In the genomic region with DNA sequence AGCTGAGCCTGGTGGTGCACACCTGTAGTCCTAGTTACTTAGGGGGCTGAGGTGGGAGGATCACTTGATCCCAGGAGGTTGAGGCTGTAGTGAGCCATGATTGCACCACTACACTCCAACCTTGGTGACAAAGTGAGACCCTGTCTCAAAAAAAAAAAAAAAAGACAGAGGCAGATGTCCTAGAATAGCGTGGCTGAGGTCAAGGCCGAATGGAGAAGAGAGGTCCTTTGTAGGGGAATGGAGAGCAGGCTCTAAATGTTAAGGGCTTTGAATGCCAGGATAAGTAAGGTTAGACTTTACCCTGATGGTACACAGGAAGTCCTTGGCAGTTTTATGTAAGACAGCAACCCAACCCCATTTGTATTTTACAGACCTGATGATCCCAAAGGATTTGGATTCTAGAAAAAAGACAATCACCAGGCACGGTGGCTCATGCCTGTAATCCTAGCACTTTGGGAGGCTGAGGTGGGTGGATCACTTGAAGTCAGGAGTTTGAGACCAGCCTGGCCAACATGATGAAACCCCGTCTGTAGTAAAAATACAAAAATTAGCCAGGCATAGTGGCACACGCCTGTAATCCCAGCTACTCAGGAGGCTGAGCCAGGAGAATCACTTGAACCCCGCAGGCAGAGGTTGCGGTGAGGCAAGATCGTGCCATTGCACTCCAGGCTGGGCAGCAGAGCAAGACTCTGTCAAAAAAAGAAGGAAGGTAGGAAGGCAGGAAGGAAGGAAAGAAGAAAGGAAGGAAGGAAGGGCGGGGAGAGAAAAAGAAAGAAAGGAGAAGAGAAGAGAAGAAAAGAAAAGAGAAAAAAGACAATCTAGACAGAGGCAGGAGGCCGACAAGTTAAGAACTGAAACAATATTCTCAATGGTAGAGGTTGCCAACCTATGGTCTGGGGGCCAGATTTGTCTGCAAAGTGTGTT, we compare ENCODE assay signal across 15 cellular contexts. TPM values are rescaled to one million over a fixed set of nuclear protein-coding genes. Genes with fewer than 3 reads are reported as not detected.
DNase-seq lines count a peak whose midpoint lies in the region; ATAC-seq, FAIRE-seq and TF ChIP-seq lines count a peak whose summit lies in the region.
"Had no signal": no experiment of that assay in that cellular context is flagged by ENCODE, and none has a peak within 500 bp of the region (broad histone marks: within the 10 kb centered on the region; RNA-seq: fewer than 3 reads in every experiment).

No MANE protein-coding gene starts in this region.

- no peak overlapping the region for H3K4me2 ChIP-seq in HepG2 (ENCODE audit: low read depth, low read length)
- H3K4me2 ChIP-seq in SU-DHL-6 (ENCODE audit: low read depth, low read length, poor library complexity, severe bottlenecking) = peak overlapping the region; percentile 41

- TF ChIP-seq CTCF in HepG2 (CRISPR knock-in tag; IDR thresholded peaks at IDR 0.05) (no peak), right lobe of liver (IDR thresholded peaks at IDR 0.05) (no peak), SU-DHL-6 (IDR thresholded peaks at IDR 0.05; ENCODE audit: insufficient read depth, low read length, poor library complexity, severe bottlenecking) (no peak)

- H3K27me3 ChIP-seq in HepG2 (ENCODE audit: control insufficient read depth in 1 of 2, insufficient read depth in 2 of 2, low read length in 2 of 2) = peaks cover 11 to 34% of the 10 kb centered on the region in 2 experiments
- no peaks in the 10 kb centered on the region for H3K27me3 ChIP-seq in right lobe of liver
- H3K27me3 ChIP-seq in SU-DHL-6 (ENCODE audit: low read length) = no peaks in the 10 kb centered on the region
- H3K27me3 ChIP-seq in iPS-20b (ENCODE audit: insufficient read depth, low read length) = no peaks in the 10 kb centered on the region

- H3K9me3 ChIP-seq in HepG2 (ENCODE audit: low read length) = no peaks in the 10 kb centered on the region
- no peaks in the 10 kb centered on the region for H3K9me3 ChIP-seq in right lobe of liver
- H3K9me3 ChIP-seq in SU-DHL-6 (ENCODE audit: insufficient read depth, low read length) = no peaks in the 10 kb centered on the region
- no peaks in the 10 kb centered on the region for H3K9me3 ChIP-seq in iPS-20b (ENCODE audit: insufficient read depth, low read depth, low read length)
- H3K9me3 ChIP-seq: tibial artery had no signal

- ATAC-seq in HepG2 (no peak), right lobe of liver (no peak)

- in situ Hi-C loops in HepG2 (cut with HindIII; ENCODE audit: extremely low pct_ligation_motif_present, low pct_unique_long_range_greater_than_20kb) = no loop called here

- BruUV-seq in HepG2 (replicated peaks; lab: Mats Ljungman, UMichigan) = no TSS peak

- intact Hi-C loops in HepG2 (cut with micrococcal nuclease; ENCODE audit: unreplicated experiment) = no loop called here
- intact Hi-C loops in right lobe of liver (cut with DNase I) = no loop called here

- no peak for TF ChIP-seq EP300 in HepG2 (IDR thresholded peaks at IDR 0.05; ENCODE audit: low read depth in 2 of 2, low read length in 2 of 2)
- no peak for TF ChIP-seq EP300 in HepG2 (CRISPR knock-in tag; IDR thresholded peaks at IDR 0.05; ENCODE audit: borderline replicate concordance)

- H3K27ac ChIP-seq in HepG2 (ENCODE audit: extremely low read length, insufficient read depth, low read length) (no peak overlapping the region), right lobe of liver (no peak overlapping the region), SU-DHL-6 (ENCODE audit: low read depth, low read length) (no peak overlapping the region), iPS-20b (ENCODE audit: low read length) (no peak overlapping the region)
- H3K27ac ChIP-seq: tibial artery had no signal

- no peaks in the 10 kb centered on the region for H3K9me2 ChIP-seq in SU-DHL-6 (replicated peaks; ENCODE audit: insufficient read depth, low read length)

- no peak for TF ChIP-seq RAD21 in HepG2 (CRISPR knock-in tag; IDR thresholded peaks at IDR 0.05)

- H3F3A ChIP-seq in SU-DHL-6 (ENCODE audit: insufficient read depth) = no peaks in the 10 kb centered on the region

- H4K20me1 ChIP-seq in HepG2 (ENCODE audit: insufficient read depth, low read length) (no peaks in the 10 kb centered on the region), SU-DHL-6 (ENCODE audit: low read depth, low read length) (no peaks in the 10 kb centered on the region)

- H3K79me2 ChIP-seq in HepG2 (ENCODE audit: insufficient read depth, low read length) = no peaks in the 10 kb centered on the region
- no peaks in the 10 kb centered on the region for H3K79me2 ChIP-seq in SU-DHL-6 (ENCODE audit: insufficient read depth, low read length)

- H3K36me3 ChIP-seq in HepG2 (replicated peaks in 1 of 2; ENCODE audit: control insufficient read depth in 1 of 2, insufficient read depth in 2 of 2, low read length in 2 of 2) (no peaks in the 10 kb centered on the region), right lobe of liver (no peaks in the 10 kb centered on the region), SU-DHL-6 (ENCODE audit: low read length) (no peaks in the 10 kb centered on the region), iPS-20b (ENCODE audit: insufficient read depth, low read depth, low read length) (peaks cover 19% of the 10 kb centered on the region; the same call in 1 of the 2 replicates)
- H3K36me3 ChIP-seq: tibial artery had no signal

- H3K4me1 ChIP-seq in HepG2 (ENCODE audit: insufficient read depth, low read length) (peaks cover 48% of the 10 kb centered on the region), right lobe of liver (peaks cover 0 to 4% (median 0%) of the 10 kb centered on the region in 4 donors), iPS-20b (ENCODE audit: insufficient read depth, low read length) (peaks cover 16% of the 10 kb centered on the region; the same call in 1 of the 2 replicates)

- H3K9ac ChIP-seq in HepG2 (ENCODE audit: insufficient read depth, low read depth, low read length) (no peak overlapping the region), SU-DHL-6 (ENCODE audit: low read length) (no peak overlapping the region), iPS-20b (ENCODE audit: low read depth, low read length) (peak overlapping the region; percentile 57; the same call in 1 of the 2 replicates)

- 27% methylated on average over 10 of the region's 10 CpGs for WGBS in HepG2 (ENCODE audit: low lambda C conversion rate)
- 77% methylated on average over 9 of the region's 10 CpGs for WGBS in right lobe of liver (ENCODE audit: insufficient coverage, low coverage, low lambda C conversion rate, missing lambda C conversion rate)

- no peak overlapping the region for H2AFZ ChIP-seq in HepG2 (ENCODE audit: low read length)
- no peak overlapping the region for H2AFZ ChIP-seq in SU-DHL-6 (ENCODE audit: low read depth, low read length, severe bottlenecking)

- TF ChIP-seq POLR2A in HepG2 (IDR thresholded peaks at IDR 0.05; ENCODE audit: insufficient read depth in 1 of 2, low read depth in 2 of 2, low read length in 2 of 2) = no peak
- no peak for TF ChIP-seq POLR2A in right lobe of liver (IDR thresholded peaks at IDR 0.05)

- POLR2A ChIA-PET in HepG2 (lab: Yijun Ruan, JAX) = interaction anchor here (0.7 kb wide), 1 partner anchor 11 kb away, joined by 3 read pairs; no protein-coding TSS in a partner anchor

- peak; percentile 12 for FAIRE-seq in HepG2 (lab: Jason Lieb, UNC)

- DNase-seq in HepG2 (ENCODE audit: low spot score) (peak; percentile 45), right lobe of liver (no peak), NCI-H2029 treated with DMSO at 0.1 percent for 48 hours (lab: John Stamatoyannopoulos, UW) (no peak), DMS79 (lab: John Stamatoyannopoulos, UW) (no peak), NCI-H748 treated with DMSO at 0.1 percent for 48 hours (lab: John Stamatoyannopoulos, UW) (no peak)
- DNase-seq in stimulated activated naive CD4-positive, alpha-beta T cell (lab: John Stamatoyannopoulos, UW) = no peak
- DNase-seq: aorta; dermis blood vessel endothelial cell; DMS79 treated with DMSO at 0.1 percent for 48 hours; NCI-H2029; SIG-M5; stimulated activated CD4-positive, alpha-beta T cell treated with anti-CD3 and anti-CD28 coated beads, Interleukin-15, amount 100 ng/mL, for 24 hours; tibial artery had no signal

- CTCF ChIA-PET in HepG2 (lab: Yijun Ruan, JAX; ENCODE audit: low intra/inter-chr PET ratio, low total read pairs) = no interaction called here

- no peak overlapping the region for H3K4me3 ChIP-seq in HepG2 (replicated peaks in 1 of 3; ENCODE audit: insufficient read depth in 1 of 3, low read depth in 2 of 3, low read length in 3 of 3)
- H3K4me3 ChIP-seq in right lobe of liver = no peak overlapping the region
- H3K4me3 ChIP-seq in SU-DHL-6 (ENCODE audit: insufficient read depth, low read length, poor library complexity, severe bottlenecking) = no peak overlapping the region
- H3K4me3 ChIP-seq in iPS-20b (ENCODE audit: low read length) = peak overlapping the region; percentile 56
- H3K4me3 ChIP-seq: tibial artery had no signal

TF ChIP-seq in HepG2, 621 proteins besides CTCF, POLR2A, EP300 and RAD21 (continues in another document):
- peak; percentile 47 for TF ChIP-seq HNF4A (CRISPR knock-in tag; IDR thresholded peaks at IDR 0.05)
- TF ChIP-seq ZNF746 (CRISPR knock-in tag; IDR thresholded peaks at IDR 0.05) = no peak
- TF ChIP-seq MYC (CRISPR knock-in tag; IDR thresholded peaks at IDR 0.05; ENCODE audit: borderline replicate concordance) = no peak

RNA-seq across cellular contexts. Expression of a gene that starts 2.1 kb away (rescaled TPM):
- total RNA-seq in HepG2 (2016; rRNA removed; fragmentation: Illumina TruSeq; extraction: Trizol) = 0.15 and 0.18 TPM in 2 replicates
- 0.09 TPM in 1 of 2 replicates, not detected in the other for total RNA-seq in HepG2 (2016; cell fraction: cytosol; rRNA removed; fragmentation: Illumina TruSeq; extraction: Trizol; ENCODE audit: low read depth)
- 0.19 and 0.25 TPM in 2 replicates for total RNA-seq in HepG2 (2016; cell fraction: insoluble cytoplasmic fraction; rRNA removed; fragmentation: Illumina TruSeq; extraction: Trizol)
- 0.22 and 0.28 TPM in 2 replicates for total RNA-seq in HepG2 (2016; cell fraction: membrane; rRNA removed; fragmentation: Illumina TruSeq; extraction: Trizol)
- total RNA-seq in HepG2 (2016; cell fraction: nucleus; rRNA removed; fragmentation: Illumina TruSeq; extraction: Trizol) = 0.13 and 0.16 TPM in 2 replicates
- 0.17 and 0.26 TPM in 2 replicates for polyA plus RNA-seq in HepG2 (2011; rRNA removed)
- 0.19 and 0.26 TPM in 2 replicates for polyA plus RNA-seq in HepG2 (2011; cell fraction: cytosol; rRNA removed)
- polyA plus RNA-seq in HepG2 (2011; cell fraction: nucleus; rRNA removed) = 0.59 and 0.61 TPM in 2 replicates
- polyA plus RNA-seq in HepG2 (2012) = 0.44 and 0.76 TPM in 2 replicates
- polyA plus RNA-seq in HepG2 (2016; cell fraction: cytosol; fragmentation: Illumina TruSeq; extraction: Trizol; ENCODE audit: low read depth) = 0.06 and 0.08 TPM in 2 replicates
- polyA plus RNA-seq in HepG2 (2016; cell fraction: insoluble cytoplasmic fraction; fragmentation: Illumina TruSeq; extraction: Trizol; ENCODE audit: low read depth) = 0.66 and 0.71 TPM in 2 replicates
- polyA plus RNA-seq in HepG2 (2016; cell fraction: membrane; fragmentation: Illumina TruSeq; extraction: Trizol; ENCODE audit: low read depth) = 0.19 and 0.34 TPM in 2 replicates
- polyA plus RNA-seq in HepG2 (2016; cell fraction: nucleus; fragmentation: Illumina TruSeq; extraction: Trizol; ENCODE audit: insufficient read depth, low read depth) = 0.70 and 0.92 TPM in 2 replicates
- polyA minus RNA-seq in HepG2 (2011; rRNA and poly(A)+ RNA removed; ENCODE audit: low replicate concordance) = 0.16 and 0.52 TPM in 2 replicates
- polyA minus RNA-seq in HepG2 (2011; cell fraction: cytosol; rRNA and poly(A)+ RNA removed) = 0.26 and 0.59 TPM in 2 replicates
- 0.13 and 0.25 TPM in 2 replicates for polyA minus RNA-seq in HepG2 (2011; cell fraction: nucleus; rRNA and poly(A)+ RNA removed)
- total RNA-seq in right lobe of liver = under 1 TPM; 0.04 to 0.12 (median 0.07) TPM
